1 cellular context compared by ENCODE assay signal in the genomic region with DNA sequence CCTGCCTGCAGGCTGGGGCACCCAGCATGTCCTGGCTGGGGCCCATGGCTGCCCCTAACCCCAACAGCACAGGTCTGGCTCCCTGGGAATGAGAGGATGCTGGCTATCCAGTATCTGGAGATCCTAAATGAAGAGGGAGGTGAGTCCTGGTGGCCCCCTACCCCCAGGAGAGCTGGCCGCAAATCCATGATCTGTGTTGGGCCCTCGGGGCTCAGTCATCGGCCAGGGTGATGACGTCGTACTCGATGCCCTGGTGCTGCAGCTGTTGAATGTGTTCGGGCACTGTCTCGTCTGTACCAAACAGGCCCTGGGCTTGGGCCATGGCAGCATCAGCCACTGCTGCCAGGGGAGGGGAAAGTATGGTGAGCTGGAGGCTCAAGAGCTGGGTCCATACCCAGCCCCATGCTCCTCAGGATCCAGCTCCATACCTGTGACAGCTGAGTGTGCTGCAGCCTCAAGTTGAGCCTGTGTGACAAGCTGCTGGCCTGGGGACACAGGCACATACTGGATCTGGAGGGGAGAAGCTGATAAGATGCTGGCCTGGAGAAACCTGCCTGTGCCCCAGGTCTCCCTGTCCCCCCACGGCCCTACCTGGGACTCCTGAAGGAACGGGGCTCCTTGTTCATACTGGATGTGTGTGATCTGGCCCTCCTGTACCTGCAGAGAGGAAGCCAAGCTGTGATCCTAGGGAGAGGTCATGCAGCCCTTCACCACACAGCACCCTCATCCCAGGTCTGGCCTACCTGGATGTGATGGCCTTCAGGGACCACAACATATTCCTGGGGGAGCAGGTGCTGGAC.
TF ChIP-seq lines count a peak whose summit lies in the region.

No MANE protein-coding gene starts in this region.

TF ChIP-seq in HepG2, 621 proteins besides CTCF, POLR2A, EP300 and RAD21 (continues in another document):
- no peak for TF ChIP-seq IRF2 (CRISPR knock-in tag; IDR thresholded peaks at IDR 0.05)
- TF ChIP-seq, protein P1, sequence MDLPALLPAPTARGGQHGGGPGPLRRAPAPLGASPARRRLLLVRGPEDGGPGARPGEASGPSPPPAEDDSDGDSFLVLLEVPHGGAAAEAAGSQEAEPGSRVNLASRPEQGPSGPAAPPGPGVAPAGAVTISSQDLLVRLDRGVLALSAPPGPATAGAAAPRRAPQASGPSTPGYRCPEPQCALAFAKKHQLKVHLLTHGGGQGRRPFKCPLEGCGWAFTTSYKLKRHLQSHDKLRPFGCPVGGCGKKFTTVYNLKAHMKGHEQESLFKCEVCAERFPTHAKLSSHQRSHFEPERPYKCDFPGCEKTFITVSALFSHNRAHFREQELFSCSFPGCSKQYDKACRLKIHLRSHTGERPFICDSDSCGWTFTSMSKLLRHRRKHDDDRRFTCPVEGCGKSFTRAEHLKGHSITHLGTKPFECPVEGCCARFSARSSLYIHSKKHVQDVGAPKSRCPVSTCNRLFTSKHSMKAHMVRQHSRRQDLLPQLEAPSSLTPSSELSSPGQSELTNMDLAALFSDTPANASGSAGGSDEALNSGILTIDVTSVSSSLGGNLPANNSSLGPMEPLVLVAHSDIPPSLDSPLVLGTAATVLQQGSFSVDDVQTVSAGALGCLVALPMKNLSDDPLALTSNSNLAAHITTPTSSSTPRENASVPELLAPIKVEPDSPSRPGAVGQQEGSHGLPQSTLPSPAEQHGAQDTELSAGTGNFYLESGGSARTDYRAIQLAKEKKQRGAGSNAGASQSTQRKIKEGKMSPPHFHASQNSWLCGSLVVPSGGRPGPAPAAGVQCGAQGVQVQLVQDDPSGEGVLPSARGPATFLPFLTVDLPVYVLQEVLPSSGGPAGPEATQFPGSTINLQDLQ (CRISPR knock-in tag; IDR thresholded peaks at IDR 0.05), result peak; percentile 72; the same call in 1 of the 2 replicates
- TF ChIP-seq NCOA1 (CRISPR knock-in tag; IDR thresholded peaks at IDR 0.05), result no peak
- TF ChIP-seq TAF15 (IDR thresholded peaks at IDR 0.05; ENCODE audit: low read depth, low read length, poor library complexity, severe bottlenecking), result peak; percentile 22
- no peak for TF ChIP-seq BHLHE40 (IDR thresholded peaks at IDR 0.05; ENCODE audit: low read length)
- TF ChIP-seq, protein P2, sequence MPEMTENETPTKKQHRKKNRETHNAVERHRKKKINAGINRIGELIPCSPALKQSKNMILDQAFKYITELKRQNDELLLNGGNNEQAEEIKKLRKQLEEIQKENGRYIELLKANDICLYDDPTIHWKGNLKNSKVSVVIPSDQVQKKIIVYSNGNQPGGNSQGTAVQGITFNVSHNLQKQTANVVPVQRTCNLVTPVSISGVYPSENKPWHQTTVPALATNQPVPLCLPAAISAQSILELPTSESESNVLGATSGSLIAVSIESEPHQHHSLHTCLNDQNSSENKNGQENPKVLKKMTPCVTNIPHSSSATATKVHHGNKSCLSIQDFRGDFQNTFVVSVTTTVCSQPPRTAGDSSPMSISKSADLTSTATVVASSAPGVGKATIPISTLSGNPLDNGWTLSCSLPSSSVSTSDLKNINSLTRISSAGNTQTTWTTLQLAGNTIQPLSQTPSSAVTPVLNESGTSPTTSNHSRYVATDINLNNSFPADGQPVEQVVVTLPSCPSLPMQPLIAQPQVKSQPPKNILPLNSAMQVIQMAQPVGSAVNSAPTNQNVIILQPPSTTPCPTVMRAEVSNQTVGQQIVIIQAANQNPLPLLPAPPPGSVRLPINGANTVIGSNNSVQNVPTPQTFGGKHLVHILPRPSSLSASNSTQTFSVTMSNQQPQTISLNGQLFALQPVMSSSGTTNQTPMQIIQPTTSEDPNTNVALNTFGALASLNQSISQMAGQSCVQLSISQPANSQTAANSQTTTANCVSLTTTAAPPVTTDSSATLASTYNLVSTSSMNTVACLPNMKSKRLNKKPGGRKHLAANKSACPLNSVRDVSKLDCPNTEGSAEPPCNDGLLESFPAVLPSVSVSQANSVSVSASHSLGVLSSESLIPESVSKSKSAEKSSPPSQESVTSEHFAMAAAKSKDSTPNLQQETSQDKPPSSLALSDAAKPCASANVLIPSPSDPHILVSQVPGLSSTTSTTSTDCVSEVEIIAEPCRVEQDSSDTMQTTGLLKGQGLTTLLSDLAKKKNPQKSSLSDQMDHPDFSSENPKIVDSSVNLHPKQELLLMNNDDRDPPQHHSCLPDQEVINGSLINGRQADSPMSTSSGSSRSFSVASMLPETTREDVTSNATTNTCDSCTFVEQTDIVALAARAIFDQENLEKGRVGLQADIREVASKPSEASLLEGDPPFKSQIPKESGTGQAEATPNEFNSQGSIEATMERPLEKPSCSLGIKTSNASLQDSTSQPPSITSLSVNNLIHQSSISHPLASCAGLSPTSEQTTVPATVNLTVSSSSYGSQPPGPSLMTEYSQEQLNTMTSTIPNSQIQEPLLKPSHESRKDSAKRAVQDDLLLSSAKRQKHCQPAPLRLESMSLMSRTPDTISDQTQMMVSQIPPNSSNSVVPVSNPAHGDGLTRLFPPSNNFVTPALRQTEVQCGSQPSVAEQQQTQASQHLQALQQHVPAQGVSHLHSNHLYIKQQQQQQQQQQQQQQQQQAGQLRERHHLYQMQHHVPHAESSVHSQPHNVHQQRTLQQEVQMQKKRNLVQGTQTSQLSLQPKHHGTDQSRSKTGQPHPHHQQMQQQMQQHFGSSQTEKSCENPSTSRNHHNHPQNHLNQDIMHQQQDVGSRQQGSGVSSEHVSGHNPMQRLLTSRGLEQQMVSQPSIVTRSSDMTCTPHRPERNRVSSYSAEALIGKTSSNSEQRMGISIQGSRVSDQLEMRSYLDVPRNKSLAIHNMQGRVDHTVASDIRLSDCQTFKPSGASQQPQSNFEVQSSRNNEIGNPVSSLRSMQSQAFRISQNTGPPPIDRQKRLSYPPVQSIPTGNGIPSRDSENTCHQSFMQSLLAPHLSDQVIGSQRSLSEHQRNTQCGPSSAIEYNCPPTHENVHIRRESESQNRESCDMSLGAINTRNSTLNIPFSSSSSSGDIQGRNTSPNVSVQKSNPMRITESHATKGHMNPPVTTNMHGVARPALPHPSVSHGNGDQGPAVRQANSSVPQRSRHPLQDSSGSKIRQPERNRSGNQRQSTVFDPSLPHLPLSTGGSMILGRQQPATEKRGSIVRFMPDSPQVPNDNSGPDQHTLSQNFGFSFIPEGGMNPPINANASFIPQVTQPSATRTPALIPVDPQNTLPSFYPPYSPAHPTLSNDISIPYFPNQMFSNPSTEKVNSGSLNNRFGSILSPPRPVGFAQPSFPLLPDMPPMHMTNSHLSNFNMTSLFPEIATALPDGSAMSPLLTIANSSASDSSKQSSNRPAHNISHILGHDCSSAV (CRISPR knock-in tag; IDR thresholded peaks at IDR 0.05; ENCODE audit: borderline replicate concordance), result no peak
- TF ChIP-seq ZNF747 (CRISPR knock-in tag; IDR thresholded peaks at IDR 0.05; ENCODE audit: borderline replicate concordance), result no peak
- TF ChIP-seq, protein P3, sequence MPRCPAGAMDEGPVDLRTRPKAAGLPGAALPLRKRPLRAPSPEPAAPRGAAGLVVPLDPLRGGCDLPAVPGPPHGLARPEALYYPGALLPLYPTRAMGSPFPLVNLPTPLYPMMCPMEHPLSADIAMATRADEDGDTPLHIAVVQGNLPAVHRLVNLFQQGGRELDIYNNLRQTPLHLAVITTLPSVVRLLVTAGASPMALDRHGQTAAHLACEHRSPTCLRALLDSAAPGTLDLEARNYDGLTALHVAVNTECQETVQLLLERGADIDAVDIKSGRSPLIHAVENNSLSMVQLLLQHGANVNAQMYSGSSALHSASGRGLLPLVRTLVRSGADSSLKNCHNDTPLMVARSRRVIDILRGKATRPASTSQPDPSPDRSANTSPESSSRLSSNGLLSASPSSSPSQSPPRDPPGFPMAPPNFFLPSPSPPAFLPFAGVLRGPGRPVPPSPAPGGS (CRISPR knock-in tag; IDR thresholded peaks at IDR 0.05), result 0 out of 2 replicates have a peak, but pooled peaks have one; percentile 51
- no peak for TF ChIP-seq ZNF678 (CRISPR knock-in tag; IDR thresholded peaks at IDR 0.05)
- 0 out of 2 replicates have a peak, but pooled peaks have one; percentile 53 for TF ChIP-seq ZNF737 (CRISPR knock-in tag; IDR thresholded peaks at IDR 0.05; ENCODE audit: borderline replicate concordance)
- no peak for TF ChIP-seq ZNF672 (CRISPR knock-in tag; IDR thresholded peaks at IDR 0.05)
- TF ChIP-seq, protein P4, sequence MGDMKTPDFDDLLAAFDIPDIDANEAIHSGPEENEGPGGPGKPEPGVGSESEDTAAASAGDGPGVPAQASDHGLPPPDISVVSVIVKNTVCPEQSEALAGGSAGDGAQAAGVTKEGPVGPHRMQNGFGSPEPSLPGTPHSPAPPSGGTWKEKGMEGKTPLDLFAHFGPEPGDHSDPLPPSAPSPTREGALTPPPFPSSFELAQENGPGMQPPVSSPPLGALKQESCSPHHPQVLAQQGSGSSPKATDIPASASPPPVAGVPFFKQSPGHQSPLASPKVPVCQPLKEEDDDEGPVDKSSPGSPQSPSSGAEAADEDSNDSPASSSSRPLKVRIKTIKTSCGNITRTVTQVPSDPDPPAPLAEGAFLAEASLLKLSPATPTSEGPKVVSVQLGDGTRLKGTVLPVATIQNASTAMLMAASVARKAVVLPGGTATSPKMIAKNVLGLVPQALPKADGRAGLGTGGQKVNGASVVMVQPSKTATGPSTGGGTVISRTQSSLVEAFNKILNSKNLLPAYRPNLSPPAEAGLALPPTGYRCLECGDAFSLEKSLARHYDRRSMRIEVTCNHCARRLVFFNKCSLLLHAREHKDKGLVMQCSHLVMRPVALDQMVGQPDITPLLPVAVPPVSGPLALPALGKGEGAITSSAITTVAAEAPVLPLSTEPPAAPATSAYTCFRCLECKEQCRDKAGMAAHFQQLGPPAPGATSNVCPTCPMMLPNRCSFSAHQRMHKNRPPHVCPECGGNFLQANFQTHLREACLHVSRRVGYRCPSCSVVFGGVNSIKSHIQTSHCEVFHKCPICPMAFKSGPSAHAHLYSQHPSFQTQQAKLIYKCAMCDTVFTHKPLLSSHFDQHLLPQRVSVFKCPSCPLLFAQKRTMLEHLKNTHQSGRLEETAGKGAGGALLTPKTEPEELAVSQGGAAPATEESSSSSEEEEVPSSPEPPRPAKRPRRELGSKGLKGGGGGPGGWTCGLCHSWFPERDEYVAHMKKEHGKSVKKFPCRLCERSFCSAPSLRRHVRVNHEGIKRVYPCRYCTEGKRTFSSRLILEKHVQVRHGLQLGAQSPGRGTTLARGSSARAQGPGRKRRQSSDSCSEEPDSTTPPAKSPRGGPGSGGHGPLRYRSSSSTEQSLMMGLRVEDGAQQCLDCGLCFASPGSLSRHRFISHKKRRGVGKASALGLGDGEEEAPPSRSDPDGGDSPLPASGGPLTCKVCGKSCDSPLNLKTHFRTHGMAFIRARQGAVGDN (CRISPR knock-in tag; IDR thresholded peaks at IDR 0.05), result peak; percentile 33; the same call in 1 of the 2 replicates
- TF ChIP-seq, protein P5, sequence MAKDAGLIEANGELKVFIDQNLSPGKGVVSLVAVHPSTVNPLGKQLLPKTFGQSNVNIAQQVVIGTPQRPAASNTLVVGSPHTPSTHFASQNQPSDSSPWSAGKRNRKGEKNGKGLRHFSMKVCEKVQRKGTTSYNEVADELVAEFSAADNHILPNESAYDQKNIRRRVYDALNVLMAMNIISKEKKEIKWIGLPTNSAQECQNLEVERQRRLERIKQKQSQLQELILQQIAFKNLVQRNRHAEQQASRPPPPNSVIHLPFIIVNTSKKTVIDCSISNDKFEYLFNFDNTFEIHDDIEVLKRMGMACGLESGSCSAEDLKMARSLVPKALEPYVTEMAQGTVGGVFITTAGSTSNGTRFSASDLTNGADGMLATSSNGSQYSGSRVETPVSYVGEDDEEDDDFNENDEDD (CRISPR knock-in tag; IDR thresholded peaks at IDR 0.05; ENCODE audit: borderline replicate concordance), result 0 out of 2 replicates have a peak, but pooled peaks have one; percentile 21
- TF ChIP-seq ZSCAN25 (CRISPR knock-in tag; IDR thresholded peaks at IDR 0.05), result 0 out of 2 replicates have a peak, but pooled peaks have one; percentile 24
- TF ChIP-seq MYNN (CRISPR knock-in tag; IDR thresholded peaks at IDR 0.05; ENCODE audit: low read depth), result no peak
- TF ChIP-seq PHF5A (CRISPR knock-in tag; IDR thresholded peaks at IDR 0.05; ENCODE audit: low read depth, unreplicated experiment), result no peak
- TF ChIP-seq NFKB2 (CRISPR knock-in tag; IDR thresholded peaks at IDR 0.05; ENCODE audit: borderline replicate concordance), result 0 out of 2 replicates have a peak, but pooled peaks have one; percentile 37
- peak; percentile 77 for TF ChIP-seq AKAP8 (CRISPR knock-in tag; IDR thresholded peaks at IDR 0.05)
- TF ChIP-seq THAP11 (CRISPR knock-in tag; IDR thresholded peaks at IDR 0.05), result no peak
- TF ChIP-seq PRMT3 (CRISPR knock-in tag; IDR thresholded peaks at IDR 0.05; ENCODE audit: borderline replicate concordance, low read depth), result 0 out of 2 replicates have a peak, but pooled peaks have one; percentile 14
- TF ChIP-seq NFE2L1 (CRISPR knock-in tag; IDR thresholded peaks at IDR 0.05; ENCODE audit: borderline replicate concordance), result 0 out of 2 replicates have a peak, but pooled peaks have one; percentile 23
- TF ChIP-seq, protein P6, sequence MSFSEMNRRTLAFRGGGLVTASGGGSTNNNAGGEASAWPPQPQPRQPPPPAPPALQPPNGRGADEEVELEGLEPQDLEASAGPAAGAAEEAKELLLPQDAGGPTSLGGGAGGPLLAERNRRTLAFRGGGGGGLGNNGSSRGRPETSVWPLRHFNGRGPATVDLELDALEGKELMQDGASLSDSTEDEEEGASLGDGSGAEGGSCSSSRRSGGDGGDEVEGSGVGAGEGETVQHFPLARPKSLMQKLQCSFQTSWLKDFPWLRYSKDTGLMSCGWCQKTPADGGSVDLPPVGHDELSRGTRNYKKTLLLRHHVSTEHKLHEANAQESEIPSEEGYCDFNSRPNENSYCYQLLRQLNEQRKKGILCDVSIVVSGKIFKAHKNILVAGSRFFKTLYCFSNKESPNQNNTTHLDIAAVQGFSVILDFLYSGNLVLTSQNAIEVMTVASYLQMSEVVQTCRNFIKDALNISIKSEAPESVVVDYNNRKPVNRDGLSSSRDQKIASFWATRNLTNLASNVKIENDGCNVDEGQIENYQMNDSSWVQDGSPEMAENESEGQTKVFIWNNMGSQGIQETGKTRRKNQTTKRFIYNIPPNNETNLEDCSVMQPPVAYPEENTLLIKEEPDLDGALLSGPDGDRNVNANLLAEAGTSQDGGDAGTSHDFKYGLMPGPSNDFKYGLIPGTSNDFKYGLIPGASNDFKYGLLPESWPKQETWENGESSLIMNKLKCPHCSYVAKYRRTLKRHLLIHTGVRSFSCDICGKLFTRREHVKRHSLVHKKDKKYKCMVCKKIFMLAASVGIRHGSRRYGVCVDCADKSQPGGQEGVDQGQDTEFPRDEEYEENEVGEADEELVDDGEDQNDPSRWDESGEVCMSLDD (CRISPR knock-in tag; IDR thresholded peaks at IDR 0.05; ENCODE audit: borderline replicate concordance), result no peak
- no peak for TF ChIP-seq ZNF205 (CRISPR knock-in tag; IDR thresholded peaks at IDR 0.05)
- TF ChIP-seq NONO (IDR thresholded peaks at IDR 0.05), result no peak
- TF ChIP-seq NONO (CRISPR knock-in tag; conservative IDR thresholded peaks at IDR 0.05), result 0 out of 2 replicates have a peak, but pooled peaks have one; percentile 16
- TF ChIP-seq HNRNPLL (IDR thresholded peaks at IDR 0.05; ENCODE audit: low read depth, low read length, poor library complexity, severe bottlenecking), result no peak
- TF ChIP-seq ZNF160 (CRISPR knock-in tag; IDR thresholded peaks at IDR 0.05), result no peak
- no peak for TF ChIP-seq ZNF468 (CRISPR knock-in tag; IDR thresholded peaks at IDR 0.05)
- no peak for TF ChIP-seq DMAP1 (CRISPR knock-in tag; IDR thresholded peaks at IDR 0.05)
- TF ChIP-seq RCOR2 (CRISPR knock-in tag; IDR thresholded peaks at IDR 0.05), result no peak
- TF ChIP-seq RBFOX2 (IDR thresholded peaks at IDR 0.05; ENCODE audit: low read depth, low read length), result 0 out of 2 replicates have a peak, but pooled peaks have one; percentile 18
- TF ChIP-seq, protein P7, sequence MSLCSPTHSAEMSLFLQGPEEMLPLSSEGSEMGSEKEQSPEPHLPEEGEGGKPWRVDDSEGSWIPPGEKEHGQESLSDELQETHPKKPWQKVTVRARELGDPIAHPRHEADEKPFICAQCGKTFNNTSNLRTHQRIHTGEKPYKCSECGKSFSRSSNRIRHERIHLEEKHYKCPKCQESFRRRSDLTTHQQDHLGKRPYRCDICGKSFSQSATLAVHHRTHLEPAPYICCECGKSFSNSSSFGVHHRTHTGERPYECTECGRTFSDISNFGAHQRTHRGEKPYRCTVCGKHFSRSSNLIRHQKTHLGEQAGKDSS (CRISPR knock-in tag; IDR thresholded peaks at IDR 0.05; ENCODE audit: borderline replicate concordance, low read depth), result no peak
- no peak for TF ChIP-seq SRY (CRISPR knock-in tag; IDR thresholded peaks at IDR 0.05)
